In the genomic region with DNA sequence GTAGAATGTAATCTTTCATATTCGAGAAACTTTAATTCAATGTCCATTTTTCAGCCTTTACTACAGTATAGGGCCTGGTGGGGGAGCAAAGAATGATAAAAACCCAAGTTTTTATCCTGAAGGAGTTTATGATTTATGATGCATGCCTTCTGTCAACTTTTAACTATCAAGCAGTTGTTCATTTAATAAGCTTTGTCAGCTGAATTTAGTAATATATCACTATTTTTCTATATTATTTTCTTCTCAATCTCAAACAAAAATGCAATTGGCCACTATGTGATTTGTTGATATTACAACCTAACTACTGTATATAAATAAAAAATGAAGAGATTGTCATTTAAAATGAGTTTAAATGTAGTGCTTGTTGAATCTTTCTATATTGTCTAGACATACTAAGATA, we compare ENCODE assay signal across 11 cellular contexts. TPM values are rescaled to one million over a fixed set of nuclear protein-coding genes. Genes with fewer than 3 reads are reported as not detected.
A peak's percentile ranks its signal among the peaks of the same experiment; 100 is the strongest.
DNase-seq lines count a peak whose midpoint lies in the region; ATAC-seq lines count a peak whose summit lies in the region.
"Had no signal": no experiment of that assay in that cellular context is flagged by ENCODE, and none has a peak within 500 bp of the region (broad histone marks: within the 10 kb centered on the region; RNA-seq: fewer than 3 reads in every experiment).

No MANE protein-coding gene starts in this region.

- peaks cover 0 to 5% of the 10 kb centered on the region in 2 donors for H3K27me3 Mint-ChIP-seq in CD8-positive, alpha-beta memory T cell
- H3K27me3 Mint-ChIP-seq in activated T-helper 1 cell treated with anti-CD3 and anti-CD28 coated beads, Interleukin-12 subunit alpha, Interleukin-12 subunit beta, Interleukin-2, Interleukin-4 antibody, amounts not matched to agents 30 ng/mL and 10 ng/mL and 1 ng/mL, durations not matched to agents 14 hours and 24 hours and 36 hours (ENCODE audit: insufficient read depth), result peaks cover 3% of the 10 kb centered on the region
- no peaks in the 10 kb centered on the region for H3K27me3 Mint-ChIP-seq in naive B cell

- peaks cover 0 to 43% (median 3%) of the 10 kb centered on the region in 3 donors for H3K36me3 Mint-ChIP-seq in CD8-positive, alpha-beta memory T cell
- peaks cover 21% of the 10 kb centered on the region for H3K36me3 Mint-ChIP-seq in activated T-helper 1 cell treated with anti-CD3 and anti-CD28 coated beads, Interleukin-12 subunit alpha, Interleukin-12 subunit beta, Interleukin-2, Interleukin-4 antibody, amounts not matched to agents 30 ng/mL and 10 ng/mL and 1 ng/mL, durations not matched to agents 14 hours and 24 hours and 36 hours (ENCODE audit: low read depth)
- peaks cover 0 to 4% of the 10 kb centered on the region in 2 donors for H3K36me3 Mint-ChIP-seq in naive B cell

- in situ Hi-C loops in HAP-1 (cut with MboI; ENCODE audit: low sequenced_read_pairs), result no loop called here

- peaks cover 28% of the 10 kb centered on the region for H3K4me1 ChIP-seq in CD8-positive, alpha-beta memory T cell (ENCODE audit: insufficient read depth, low read length)
- H3K4me1 ChIP-seq in HAP-1, result peaks cover 7% of the 10 kb centered on the region

- H3K27ac Mint-ChIP-seq in CD8-positive, alpha-beta memory T cell, result peak overlapping the region in 5 of 8 donors; percentile 7 to 94 (median 81)
- peak overlapping the region; percentile 43 for H3K27ac Mint-ChIP-seq in activated T-helper 1 cell treated with anti-CD3 and anti-CD28 coated beads, Interleukin-12 subunit alpha, Interleukin-12 subunit beta, Interleukin-2, Interleukin-4 antibody, amounts not matched to agents 30 ng/mL and 10 ng/mL and 1 ng/mL, durations not matched to agents 14 hours and 24 hours and 36 hours
- H3K27ac Mint-ChIP-seq in naive B cell, result peak overlapping the region in 1 of 6 donors; percentile 63

- intact Hi-C loops in activated T-helper 1 cell treated with anti-CD3 and anti-CD28 coated beads, Interleukin-12 subunit alpha, Interleukin-12 subunit beta, Interleukin-2, Interleukin-4 antibody, amounts not matched to agents 30 ng/mL and 10 ng/mL and 1 ng/mL, durations not matched to agents 14 hours and 24 hours and 36 hours (cut with micrococcal nuclease), result loop anchor here (5.0 kb wide), 4 partner anchors 172 to 498 kb away; a partner anchor contains a TSS

- DNase-seq in CD8-positive, alpha-beta memory T cell, result no peak
- DNase-seq in HAP-1 (ENCODE audit: low spot score in 2 of 2) (no peak), naive B cell (no peak), NCI-H1105 treated with DMSO at 0.1 percent for 48 hours (lab: John Stamatoyannopoulos, UW) (no peak), T1000 (lab: John Stamatoyannopoulos, UW) (no peak)
- DNase-seq in activated T-helper 1 cell treated with anti-CD3 and anti-CD28 coated beads, Interleukin-12 subunit alpha, Interleukin-12 subunit beta, Interleukin-2, Interleukin-4 antibody, amounts not matched to agents 30 ng/mL and 10 ng/mL and 1 ng/mL, durations not matched to agents 14 hours and 24 hours and 36 hours (ENCODE audit: low spot score), result no peak
- DNase-seq: activated CD4-positive, CD25-positive, alpha-beta regulatory T cell treated with anti-CD3 and anti-CD28 coated beads, Interleukin-2, amount 50 U/mL, for 72 hours; spleen had no signal

- H3K27me3 ChIP-seq in CD8-positive, alpha-beta memory T cell (ENCODE audit: insufficient read depth, low read length, poor library complexity, severe bottlenecking), result no peaks in the 10 kb centered on the region
- no peaks in the 10 kb centered on the region for H3K27me3 ChIP-seq in HAP-1 (ENCODE audit: low read depth)
- H3K27me3 ChIP-seq: adrenal gland, spleen, tibial artery had no signal

- H3K4me1 Mint-ChIP-seq in CD8-positive, alpha-beta memory T cell, result peaks cover 39 to 59% (median 57%) of the 10 kb centered on the region in 3 donors
- peaks cover 35% of the 10 kb centered on the region for H3K4me1 Mint-ChIP-seq in activated T-helper 1 cell treated with anti-CD3 and anti-CD28 coated beads, Interleukin-12 subunit alpha, Interleukin-12 subunit beta, Interleukin-2, Interleukin-4 antibody, amounts not matched to agents 30 ng/mL and 10 ng/mL and 1 ng/mL, durations not matched to agents 14 hours and 24 hours and 36 hours (ENCODE audit: low read depth)
- H3K4me1 Mint-ChIP-seq in naive B cell, result peaks cover 16 to 43% (median 21%) of the 10 kb centered on the region in 3 donors

- H3K9me3 Mint-ChIP-seq in CD8-positive, alpha-beta memory T cell, result peaks cover 0 to 2% (median 0%) of the 10 kb centered on the region in 5 donors
- no peaks in the 10 kb centered on the region for H3K9me3 Mint-ChIP-seq in activated T-helper 1 cell treated with anti-CD3 and anti-CD28 coated beads, Interleukin-12 subunit alpha, Interleukin-12 subunit beta, Interleukin-2, Interleukin-4 antibody, amounts not matched to agents 30 ng/mL and 10 ng/mL and 1 ng/mL, durations not matched to agents 14 hours and 24 hours and 36 hours
- H3K9me3 Mint-ChIP-seq in naive B cell, result no peaks in the 10 kb centered on the region

- POLR2A ChIA-PET in CD8-positive, alpha-beta memory T cell (lab: Charles Lee), result no interaction called here

- H3K27ac ChIP-seq in CD8-positive, alpha-beta memory T cell (ENCODE audit: low read depth, low read length), result no peak overlapping the region
- H3K27ac ChIP-seq: adrenal gland, spleen, tibial artery had no signal

- CTCF ChIA-PET in CD8-positive, alpha-beta memory T cell (lab: Charles Lee), result no interaction called here

- ATAC-seq in naive B cell (ENCODE audit: low read depth in 2 of 2) (no peak), GM21786 (IDR thresholded peaks at IDR 0.05; ENCODE audit: unreplicated experiment) (no peak)

- peaks cover 22% of the 10 kb centered on the region for H3K36me3 ChIP-seq in CD8-positive, alpha-beta memory T cell (ENCODE audit: insufficient read depth, low read length)
- H3K36me3 ChIP-seq in HAP-1 (replicated peaks), result peaks cover 39% of the 10 kb centered on the region

- H3K4me3 ChIP-seq in CD8-positive, alpha-beta memory T cell (ENCODE audit: low read length), result no peak overlapping the region
- peak overlapping the region; percentile 75 for H3K4me3 ChIP-seq in HAP-1
- H3K4me3 ChIP-seq: adrenal gland, spleen, tibial artery had no signal

- peak overlapping the region; percentile 29 to 83 (median 45) for H3K4me3 Mint-ChIP-seq in CD8-positive, alpha-beta memory T cell
- peak overlapping the region; percentile 90 for H3K4me3 Mint-ChIP-seq in activated T-helper 1 cell treated with anti-CD3 and anti-CD28 coated beads, Interleukin-12 subunit alpha, Interleukin-12 subunit beta, Interleukin-2, Interleukin-4 antibody, amounts not matched to agents 30 ng/mL and 10 ng/mL and 1 ng/mL, durations not matched to agents 14 hours and 24 hours and 36 hours
- peak overlapping the region in 5 of 8 donors; percentile 44 to 99 (median 95) for H3K4me3 Mint-ChIP-seq in naive B cell

- H3K9me3 ChIP-seq in CD8-positive, alpha-beta memory T cell (ENCODE audit: low read length), result no peaks in the 10 kb centered on the region
- no peaks in the 10 kb centered on the region for H3K9me3 ChIP-seq in HAP-1
- H3K9me3 ChIP-seq: adrenal gland, spleen, tibial artery had no signal

RNA-seq across cellular contexts. Expression of a gene that starts 2.4 kb away (rescaled TPM):
- 10 to 100 TPM; 39.5 to 40.1 TPM for total RNA-seq in CD8-positive, alpha-beta memory T cell
- 39.8 TPM for polyA plus RNA-seq in CD8-positive, alpha-beta memory T cell
- total RNA-seq in activated T-helper 1 cell treated with anti-CD3 and anti-CD28 coated beads, Interleukin-12 subunit alpha, Interleukin-12 subunit beta, Interleukin-2, Interleukin-4 antibody, amounts not matched to agents 30 ng/mL and 10 ng/mL and 1 ng/mL, durations not matched to agents 14 hours and 24 hours and 36 hours, result 52.7 and 55.2 TPM in 2 replicates
- polyA plus RNA-seq in naive B cell (ENCODE audit: low read depth in 6 of 6), result 10 to 100 TPM; 26.8 to 61.8 (median 36.6) TPM

Comparison
In these comparisons a context has a peak if more than half of its experiments do, and no peak if none do; other contexts are left out.
1. H3K4me3 Mint-ChIP-seq: peak in every context shown above with its lines; median percentile 95 in naive B cell; 90 in activated T-helper 1 cell treated with anti-CD3 and anti-CD28 coated beads, Interleukin-12 subunit alpha, Interleukin-12 subunit beta, Interleukin-2, Interleukin-4 antibody, amounts not matched to agents 30 ng/mL and 10 ng/mL and 1 ng/mL, durations not matched to agents 14 hours and 24 hours and 36 hours; 45 in CD8-positive, alpha-beta memory T cell.